In genomic region chr1:161799792-161800191, GRCh38 we compare ENCODE assay signal across 34 cellular contexts.
"Had no signal": no experiment of that assay in that cellular context is flagged by ENCODE, and none has a peak within 500 bp of the region (broad histone marks: within the 10 kb centered on the region; RNA-seq: fewer than 3 reads in every experiment).

No MANE protein-coding gene starts in this region.

- H3K27ac ChIP-seq: adrenal gland, body of pancreas, coronary artery, dorsolateral prefrontal cortex, foreskin keratinocyte, gastrocnemius medialis had no signal

- H3K4me3 Mint-ChIP-seq: activated CD4-positive, alpha-beta memory T cell treated with anti-CD3 and anti-CD28 coated beads for 36 hours; activated CD4-positive, alpha-beta T cell treated with anti-CD3 and anti-CD28 coated beads for 36 hours; activated CD4-positive, alpha-beta T cell treated with anti-CD3 and anti-CD28 coated beads, Interleukin-2, amount 10 ng/mL, durations not matched to agents 24 days and 14 days; activated CD8-positive, alpha-beta memory T cell treated with anti-CD3 and anti-CD28 coated beads, Interleukin-2, amount 10 ng/mL, durations not matched to agents 7 days and 5 days; activated CD8-positive, alpha-beta T cell treated with anti-CD3 and anti-CD28 coated beads, Interleukin-2, amount 10 ng/mL, durations not matched to agents 7 days and 5 days; activated naive CD4-positive, alpha-beta T cell treated with anti-CD3 and anti-CD28 coated beads for 36 hours; activated naive CD4-positive, alpha-beta T cell treated with anti-CD3 and anti-CD28 coated beads, Interleukin-2, amount 50 U/mL, for 24 hours; activated naive CD8-positive, alpha-beta T cell treated with anti-CD3 and anti-CD28 coated beads for 36 hours; activated naive CD8-positive, alpha-beta T cell treated with anti-CD3 and anti-CD28 coated beads, Interleukin-2, amount 50 U/mL, for 24 hours; activated T-helper 1 cell treated with anti-CD3 and anti-CD28 coated beads, Interleukin-12 subunit alpha, Interleukin-12 subunit beta, Interleukin-2, Interleukin-4 antibody, amounts not matched to agents 30 ng/mL and 10 ng/mL and 1 ng/mL, durations not matched to agents 14 hours and 24 hours and 36 hours; dendritic cell treated with granulocyte-macrophage colony-stimulating factor and Interleukin-4, amounts not matched to agents 40 ng/mL and 50 ng/mL, for 4 days; endodermal cell; T-helper 2 cell treated with Interferon-gamma antibody and Interleukin-4, amounts not matched to agents 5 μg/mL and 100 μg/mL, for 36 hours had no signal

- H3K4me3 ChIP-seq: adrenal gland, body of pancreas, coronary artery, dorsolateral prefrontal cortex, gastrocnemius medialis had no signal

- DNase-seq: activated CD4-positive, alpha-beta memory T cell treated with anti-CD3 and anti-CD28 coated beads for 36 hours; activated CD4-positive, alpha-beta T cell treated with anti-CD3 and anti-CD28 coated beads for 36 hours; activated CD4-positive, alpha-beta T cell treated with anti-CD3 and anti-CD28 coated beads, Interleukin-2, amount 10 ng/mL, durations not matched to agents 24 days and 14 days; activated CD4-positive, CD25-positive, alpha-beta regulatory T cell; activated CD4-positive, CD25-positive, alpha-beta regulatory T cell treated with anti-CD3 and anti-CD28 coated beads, Interleukin-2, amount 50 U/mL, for 72 hours; activated CD8-positive, alpha-beta memory T cell treated with anti-CD3 and anti-CD28 coated beads, Interleukin-2, amount 10 ng/mL, durations not matched to agents 7 days and 5 days; activated CD8-positive, alpha-beta memory T cell treated with anti-CD3 and anti-CD28 coated beads, Interleukin-2, amount 50 U/mL, for 4 hours; activated CD8-positive, alpha-beta T cell treated with anti-CD3 and anti-CD28 coated beads, Interleukin-2, amount 10 ng/mL, durations not matched to agents 7 days and 5 days; activated effector memory CD4-positive, alpha-beta T cell treated with anti-CD3 and anti-CD28 coated beads, Interleukin-2, amount 50 U/mL, for 16 hours; activated naive CD4-positive, alpha-beta T cell treated with anti-CD3 and anti-CD28 coated beads for 36 hours; activated naive CD8-positive, alpha-beta T cell treated with anti-CD3 and anti-CD28 coated beads for 36 hours; activated naive CD8-positive, alpha-beta T cell treated with anti-CD3 and anti-CD28 coated beads, Interleukin-2, amount 50 U/mL, for 24 hours; activated T-cell treated with anti-CD3 and anti-CD28 coated beads, Interleukin-2, amount 50 U/mL, for 1 hour; activated T-cell treated with anti-CD3 and anti-CD28 coated beads, Interleukin-2, amount 50 U/mL, for 48 hours; adrenal gland; amygdala; aorta; body of pancreas; caudate nucleus; dorsolateral prefrontal cortex; effector memory CD4-positive, alpha-beta T cell; endodermal cell; foreskin keratinocyte; gastrocnemius medialis; glutamatergic neuron; hippocampal formation; T1000 had no signal

- H3K27ac Mint-ChIP-seq: activated CD4-positive, alpha-beta memory T cell treated with anti-CD3 and anti-CD28 coated beads for 36 hours; activated CD4-positive, alpha-beta T cell treated with anti-CD3 and anti-CD28 coated beads, Interleukin-2, amount 10 ng/mL, durations not matched to agents 24 days and 14 days; activated CD8-positive, alpha-beta memory T cell treated with anti-CD3 and anti-CD28 coated beads, Interleukin-2, amount 10 ng/mL, durations not matched to agents 7 days and 5 days; activated CD8-positive, alpha-beta T cell treated with anti-CD3 and anti-CD28 coated beads, Interleukin-2, amount 10 ng/mL, durations not matched to agents 7 days and 5 days; activated naive CD4-positive, alpha-beta T cell treated with anti-CD3 and anti-CD28 coated beads for 36 hours; activated naive CD4-positive, alpha-beta T cell treated with anti-CD3 and anti-CD28 coated beads, Interleukin-2, amount 50 U/mL, for 24 hours; activated naive CD8-positive, alpha-beta T cell treated with anti-CD3 and anti-CD28 coated beads for 36 hours; activated naive CD8-positive, alpha-beta T cell treated with anti-CD3 and anti-CD28 coated beads, Interleukin-2, amount 50 U/mL, for 24 hours; activated T-helper 1 cell treated with anti-CD3 and anti-CD28 coated beads, Interleukin-12 subunit alpha, Interleukin-12 subunit beta, Interleukin-2, Interleukin-4 antibody, amounts not matched to agents 30 ng/mL and 10 ng/mL and 1 ng/mL, durations not matched to agents 14 hours and 24 hours and 36 hours; activated T-helper 2 cell treated with anti-CD3 and anti-CD28 coated beads, Interferon-gamma antibody, Interleukin-2, Interleukin-4, amounts not matched to agents 10 μg/mL and 5 μg/mL and 100 μg/mL, durations not matched to agents 14 hours and 24 hours and 36 hours; dendritic cell treated with granulocyte-macrophage colony-stimulating factor and Interleukin-4, amounts not matched to agents 40 ng/mL and 50 ng/mL, for 4 days; endodermal cell; T-helper 2 cell treated with Interferon-gamma antibody and Interleukin-4, amounts not matched to agents 5 μg/mL and 100 μg/mL, for 36 hours had no signal

- H3K27me3 ChIP-seq: adrenal gland, body of pancreas, dorsolateral prefrontal cortex, foreskin keratinocyte, gastrocnemius medialis had no signal

- ATAC-seq: activated CD4-positive, alpha-beta T cell treated with anti-CD3 and anti-CD28 coated beads for 36 hours; activated CD8-positive, alpha-beta memory T cell treated with anti-CD3 and anti-CD28 coated beads, Interleukin-2, amount 10 ng/mL, durations not matched to agents 7 days and 5 days; activated CD8-positive, alpha-beta T cell treated with anti-CD3 and anti-CD28 coated beads, Interleukin-2, amount 10 ng/mL, durations not matched to agents 7 days and 5 days; activated naive CD8-positive, alpha-beta T cell treated with anti-CD3 and anti-CD28 coated beads, Interleukin-2, amount 50 U/mL, for 24 hours; body of pancreas; esophagus mucosa; foreskin keratinocyte; gastrocnemius medialis had no signal

- H3K9me3 ChIP-seq: adrenal gland, body of pancreas, gastrocnemius medialis had no signal

- H3K4me1 Mint-ChIP-seq: activated CD8-positive, alpha-beta memory T cell treated with anti-CD3 and anti-CD28 coated beads, Interleukin-2, amount 10 ng/mL, durations not matched to agents 7 days and 5 days; endodermal cell had no signal

- H3K4me1 ChIP-seq: body of pancreas, foreskin keratinocyte, gastrocnemius medialis had no signal

- H3K27me3 Mint-ChIP-seq: activated CD4-positive, alpha-beta memory T cell treated with anti-CD3 and anti-CD28 coated beads for 36 hours; activated CD4-positive, alpha-beta T cell treated with anti-CD3 and anti-CD28 coated beads for 36 hours; activated CD4-positive, alpha-beta T cell treated with anti-CD3 and anti-CD28 coated beads, Interleukin-2, amount 10 ng/mL, durations not matched to agents 24 days and 14 days; activated CD8-positive, alpha-beta memory T cell treated with anti-CD3 and anti-CD28 coated beads, Interleukin-2, amount 10 ng/mL, durations not matched to agents 7 days and 5 days; activated naive CD4-positive, alpha-beta T cell treated with anti-CD3 and anti-CD28 coated beads, Interleukin-2, amount 50 U/mL, for 24 hours; activated naive CD8-positive, alpha-beta T cell treated with anti-CD3 and anti-CD28 coated beads for 36 hours; activated naive CD8-positive, alpha-beta T cell treated with anti-CD3 and anti-CD28 coated beads, Interleukin-2, amount 50 U/mL, for 24 hours; dendritic cell treated with granulocyte-macrophage colony-stimulating factor and Interleukin-4, amounts not matched to agents 40 ng/mL and 50 ng/mL, for 4 days had no signal
